Comparison of ENCODE assay signal across 11 cellular contexts in genomic region chr4:32462944-32463343, GRCh38.
DNase-seq lines count a peak whose midpoint lies in the region; ATAC-seq and TF ChIP-seq lines count a peak whose summit lies in the region.
"Had no signal": no experiment of that assay in that cellular context is flagged by ENCODE, and none has a peak within 500 bp of the region (broad histone marks: within the 10 kb centered on the region; RNA-seq: fewer than 3 reads in every experiment).

No MANE protein-coding gene starts in this region.

- POLR2A ChIA-PET in activated CD4-positive, alpha-beta T cell treated with anti-CD3 and anti-CD28 coated beads, Interleukin-2, amount 10 ng/mL, durations not matched to agents 7 days and 5 days (lab: Charles Lee): no interaction called here

- no peak overlapping the region for H3K4me3 ChIP-seq in colonic mucosa
- H3K4me3 ChIP-seq: heart left ventricle had no signal

- no peaks in the 10 kb centered on the region for H3K4me1 Mint-ChIP-seq in progenitor cell of endocrine pancreas (ENCODE audit: low read depth)
- H3K4me1 Mint-ChIP-seq in activated CD4-positive, alpha-beta T cell treated with anti-CD3 and anti-CD28 coated beads, Interleukin-2, amount 10 ng/mL, durations not matched to agents 7 days and 5 days: no peaks in the 10 kb centered on the region
- H3K4me1 Mint-ChIP-seq: activated naive CD4-positive, alpha-beta T cell treated with anti-CD3 and anti-CD28 coated beads, Interleukin-2, amount 50 U/mL, for 24 hours had no signal

- no peak overlapping the region for H3K4me3 Mint-ChIP-seq in progenitor cell of endocrine pancreas (ENCODE audit: low read depth)
- H3K4me3 Mint-ChIP-seq in activated CD4-positive, alpha-beta T cell treated with anti-CD3 and anti-CD28 coated beads, Interleukin-2, amount 10 ng/mL, durations not matched to agents 7 days and 5 days: no peak overlapping the region
- H3K4me3 Mint-ChIP-seq: activated naive CD4-positive, alpha-beta T cell treated with anti-CD3 and anti-CD28 coated beads, Interleukin-2, amount 50 U/mL, for 24 hours had no signal

- peaks cover 2% of the 10 kb centered on the region for H3K9me3 Mint-ChIP-seq in progenitor cell of endocrine pancreas (ENCODE audit: low read depth)
- H3K9me3 Mint-ChIP-seq in activated CD4-positive, alpha-beta T cell treated with anti-CD3 and anti-CD28 coated beads, Interleukin-2, amount 10 ng/mL, durations not matched to agents 7 days and 5 days: peaks cover 1% of the 10 kb centered on the region

- no peak for ATAC-seq in HG03039 (IDR thresholded peaks at IDR 0.05; ENCODE audit: unreplicated experiment)
- ATAC-seq: heart left ventricle had no signal

- H3K27me3 Mint-ChIP-seq in progenitor cell of endocrine pancreas: no peaks in the 10 kb centered on the region
- no peaks in the 10 kb centered on the region for H3K27me3 Mint-ChIP-seq in activated CD4-positive, alpha-beta T cell treated with anti-CD3 and anti-CD28 coated beads, Interleukin-2, amount 10 ng/mL, durations not matched to agents 7 days and 5 days
- H3K27me3 Mint-ChIP-seq: activated naive CD4-positive, alpha-beta T cell treated with anti-CD3 and anti-CD28 coated beads, Interleukin-2, amount 50 U/mL, for 24 hours had no signal

- no peak overlapping the region for H3K27ac Mint-ChIP-seq in progenitor cell of endocrine pancreas
- H3K27ac Mint-ChIP-seq in activated CD4-positive, alpha-beta T cell treated with anti-CD3 and anti-CD28 coated beads, Interleukin-2, amount 10 ng/mL, durations not matched to agents 7 days and 5 days: no peak overlapping the region
- H3K27ac Mint-ChIP-seq: activated naive CD4-positive, alpha-beta T cell treated with anti-CD3 and anti-CD28 coated beads, Interleukin-2, amount 50 U/mL, for 24 hours had no signal

- H3K9ac ChIP-seq in colonic mucosa (ENCODE audit: low read depth in 2 of 2, low read length in 2 of 2): no peak overlapping the region

- CTCF ChIA-PET in activated CD4-positive, alpha-beta T cell treated with anti-CD3 and anti-CD28 coated beads, Interleukin-2, amount 10 ng/mL, durations not matched to agents 7 days and 5 days (lab: Charles Lee): no interaction called here

- H3K27me3 ChIP-seq in colonic mucosa: no peaks in the 10 kb centered on the region
- H3K27me3 ChIP-seq: heart left ventricle had no signal

- no peaks in the 10 kb centered on the region for H3K4me1 ChIP-seq in colonic mucosa
- H3K4me1 ChIP-seq: heart left ventricle had no signal

- H3K36me3 Mint-ChIP-seq in progenitor cell of endocrine pancreas (ENCODE audit: insufficient read depth): no peaks in the 10 kb centered on the region
- no peaks in the 10 kb centered on the region for H3K36me3 Mint-ChIP-seq in activated CD4-positive, alpha-beta T cell treated with anti-CD3 and anti-CD28 coated beads, Interleukin-2, amount 10 ng/mL, durations not matched to agents 7 days and 5 days (ENCODE audit: low read depth)
- H3K36me3 Mint-ChIP-seq: activated naive CD4-positive, alpha-beta T cell treated with anti-CD3 and anti-CD28 coated beads, Interleukin-2, amount 50 U/mL, for 24 hours had no signal

- H3K27ac ChIP-seq in colonic mucosa: no peak overlapping the region
- H3K27ac ChIP-seq: heart left ventricle had no signal

- DNase-seq in MV-4-11 (lab: John Stamatoyannopoulos, UW) (peak; percentile 37), colonic mucosa (no peak), progenitor cell of endocrine pancreas (ENCODE audit: low spot score, unreplicated experiment) (no peak), SHP77 (lab: John Stamatoyannopoulos, UW) (no peak)
- DNase-seq in activated CD4-positive, alpha-beta T cell treated with anti-CD3 and anti-CD28 coated beads, Interleukin-2, amount 10 ng/mL, durations not matched to agents 7 days and 5 days: no peak
- DNase-seq: heart left ventricle, NCI-H187, occipital lobe had no signal

- no peaks in the 10 kb centered on the region for H3K36me3 ChIP-seq in colonic mucosa
- H3K36me3 ChIP-seq: heart left ventricle had no signal

- H3K9me3 ChIP-seq in colonic mucosa: no peaks in the 10 kb centered on the region
- H3K9me3 ChIP-seq: heart left ventricle had no signal

- TF ChIP-seq CTCF in GM12872 (IDR thresholded peaks at IDR 0.05; ENCODE audit: insufficient read depth, low read depth, low read length) (peak; percentile 45; the same call in 1 of the 3 replicates), colonic mucosa (IDR thresholded peaks at IDR 0.05) (peak; percentile 19), progenitor cell of endocrine pancreas (IDR thresholded peaks at IDR 0.05; ENCODE audit: unreplicated experiment) (peak; percentile 45)

- intact Hi-C loops in colonic mucosa (cut with DNase I): loop anchor here (10.0 kb wide), 1 partner anchor 312 kb away; no protein-coding TSS in a partner anchor
